ENCODE assay signal across 27 cellular contexts in genomic region chr10:51117794-51118193, GRCh38. TPM values are rescaled to one million over a fixed set of nuclear protein-coding genes. Genes with fewer than 3 reads are reported as not detected.
DNase-seq lines count a peak whose midpoint lies in the region; ATAC-seq and TF ChIP-seq lines count a peak whose summit lies in the region.
"Had no signal": no experiment of that assay in that cellular context is flagged by ENCODE, and none has a peak within 500 bp of the region (broad histone marks: within the 10 kb centered on the region; RNA-seq: fewer than 3 reads in every experiment).

No MANE protein-coding gene starts in this region.

- no peaks in the 10 kb centered on the region for H3K9me3 Mint-ChIP-seq in HFFc6
- H3K9me3 Mint-ChIP-seq: activated naive CD4-positive, alpha-beta T cell treated with anti-CD3 and anti-CD28 coated beads, Interleukin-2, amount 50 U/mL, for 24 hours; IgD-negative memory B cell; neural progenitor cell had no signal

- H3K27me3 Mint-ChIP-seq in HFFc6 (ENCODE audit: insufficient read depth) = no peaks in the 10 kb centered on the region
- H3K27me3 Mint-ChIP-seq: activated naive CD4-positive, alpha-beta T cell treated with anti-CD3 and anti-CD28 coated beads, Interleukin-2, amount 50 U/mL, for 24 hours; IgD-negative memory B cell; progenitor cell of endocrine pancreas; stimulated activated naive B cell treated with anti-CD40 and anti-IgM and Interleukin-4, amounts not matched to agents 10 μg/mL and 1 μg/mL and 100 μg/mL, for 72 hours had no signal

- ATAC-seq in thoracic aorta (ENCODE audit: insufficient number of reproducible peaks, low FRiP score, low read depth) (no peak), HG03460 (IDR thresholded peaks at IDR 0.05; ENCODE audit: unreplicated experiment) (no peak)
- ATAC-seq: HCT116; left lung; stimulated activated naive B cell treated with anti-CD40 and anti-IgM and Interleukin-4, amounts not matched to agents 10 μg/mL and 1 μg/mL and 100 μg/mL, for 72 hours had no signal

- peak overlapping the region; percentile 32 to 47 for H3K27ac ChIP-seq in thoracic aorta
- H3K27ac ChIP-seq: left lung, neural progenitor cell had no signal

- no peak for TF ChIP-seq CTCF in HFFc6 (IDR thresholded peaks at IDR 0.05)
- no peak for TF ChIP-seq CTCF in fibroblast of pulmonary artery (IDR thresholded peaks at IDR 0.05; ENCODE audit: low read length, missing control alignments)
- TF ChIP-seq CTCF in thoracic aorta (IDR thresholded peaks at IDR 0.05) = no peak

- H3K36me3 ChIP-seq in thoracic aorta = no peaks in the 10 kb centered on the region
- H3K36me3 ChIP-seq: left lung, neural progenitor cell had no signal

- DNase-seq in HFFc6 = no peak
- DNase-seq in fibroblast of pulmonary artery (ENCODE audit: low read depth) = peak; percentile 14
- peak; percentile 76 for DNase-seq in myocyte (ENCODE audit: low read depth)
- DNase-seq in thoracic aorta (ENCODE audit: low spot score) = no peak
- DNase-seq in activated CD4-positive, alpha-beta T cell treated with anti-CD3 and anti-CD28 coated beads for 4 hours = no peak
- DNase-seq in NCI-H446 (lab: John Stamatoyannopoulos, UW) = no peak
- DNase-seq: activated CD4-positive, alpha-beta T cell treated with anti-CD3 and anti-CD28 coated beads, Interleukin-2, amount 50 U/mL, for 4 hours; anterior cingulate cortex; central memory CD4-positive, alpha-beta T cell; hippocampal formation; immature natural killer cell; left lung; NCI-H1105 treated with DMSO at 0.1 percent for 48 hours; NCI-H2081 treated with DMSO at 0.1 percent for 48 hours; NCI-H345; NCI-H82; stimulated activated CD4-positive, alpha-beta T cell treated with anti-CD3 and anti-CD28 coated beads, Interleukin-2, amount 100 ng/mL, for 24 hours; stimulated activated naive B cell treated with anti-CD40 and anti-IgM and Interleukin-4, amounts not matched to agents 10 μg/mL and 1 μg/mL and 100 μg/mL, for 72 hours; T1000 had no signal

- H3K9me3 ChIP-seq in thoracic aorta = no peaks in the 10 kb centered on the region
- H3K9me3 ChIP-seq: left lung had no signal

- peak overlapping the region; percentile 49 for H3K27ac Mint-ChIP-seq in HFFc6
- H3K27ac Mint-ChIP-seq: activated naive CD4-positive, alpha-beta T cell treated with anti-CD3 and anti-CD28 coated beads, Interleukin-2, amount 50 U/mL, for 24 hours; IgD-negative memory B cell; immature natural killer cell; neural progenitor cell; progenitor cell of endocrine pancreas; stimulated activated naive B cell treated with anti-CD40 and anti-IgM and Interleukin-4, amounts not matched to agents 10 μg/mL and 1 μg/mL and 100 μg/mL, for 72 hours had no signal

- peaks cover 49% of the 10 kb centered on the region for H3K4me1 Mint-ChIP-seq in HFFc6 (ENCODE audit: low read depth)
- H3K4me1 Mint-ChIP-seq: activated naive CD4-positive, alpha-beta T cell treated with anti-CD3 and anti-CD28 coated beads, Interleukin-2, amount 50 U/mL, for 24 hours; IgD-negative memory B cell; immature natural killer cell had no signal

- H3K4me1 ChIP-seq in thoracic aorta (ENCODE audit: control insufficient read depth in 1 of 2, low read depth in 2 of 2) = peaks cover 14 to 78% of the 10 kb centered on the region in 2 donors
- H3K4me1 ChIP-seq: left lung, neural progenitor cell had no signal

- peaks cover 14% of the 10 kb centered on the region for H3K36me3 Mint-ChIP-seq in HFFc6 (ENCODE audit: low read depth)
- H3K36me3 Mint-ChIP-seq: activated naive CD4-positive, alpha-beta T cell treated with anti-CD3 and anti-CD28 coated beads, Interleukin-2, amount 50 U/mL, for 24 hours; IgD-negative memory B cell; immature natural killer cell; neural progenitor cell; stimulated activated naive B cell treated with anti-CD40 and anti-IgM and Interleukin-4, amounts not matched to agents 10 μg/mL and 1 μg/mL and 100 μg/mL, for 72 hours had no signal

- H3K4me3 ChIP-seq in fibroblast of pulmonary artery (replicated peaks; ENCODE audit: low read depth, low read length) = no peak overlapping the region
- no peak overlapping the region for H3K4me3 ChIP-seq in thoracic aorta
- H3K4me3 ChIP-seq: left lung, neural progenitor cell, smooth muscle cell had no signal

- H3K4me3 Mint-ChIP-seq in HFFc6 = no peak overlapping the region
- H3K4me3 Mint-ChIP-seq: activated naive CD4-positive, alpha-beta T cell treated with anti-CD3 and anti-CD28 coated beads, Interleukin-2, amount 50 U/mL, for 24 hours; IgD-negative memory B cell; immature natural killer cell; neural progenitor cell; stimulated activated naive B cell treated with anti-CD40 and anti-IgM and Interleukin-4, amounts not matched to agents 10 μg/mL and 1 μg/mL and 100 μg/mL, for 72 hours had no signal

- no peaks in the 10 kb centered on the region for H3K27me3 ChIP-seq in thoracic aorta (replicated peaks; ENCODE audit: insufficient read depth)
- H3K27me3 ChIP-seq: left lung, neural progenitor cell had no signal

RNA-seq across cellular contexts. Expression of gene PRKG1, which starts 43.5 kb away (rescaled TPM):
- 10 to 100 TPM in 2 of 6 experiments, 1 to 10 TPM in 4; 9.3 to 10.1 (median 9.8) TPM for total RNA-seq in HFFc6 (2021; fragmentation: NEBNext Ultra II Directional; extraction: Animal tissue kit (Norgen Biotek cat#: 25700))
- total RNA-seq in myocyte (14.8 and 26.7 TPM in 2 replicates), thoracic aorta (100 to 1,000 TPM; 145 to 381 TPM)
- polyA plus RNA-seq in myocyte (2012) = 7.8 TPM
- total RNA-seq: OCI-LY7 had no signal

Comparison
In these comparisons a context has a peak if more than half of its experiments do, and no peak if none do; other contexts are left out.
1. DNase-seq: peak in fibroblast of pulmonary artery (single experiment) and myocyte (single experiment); none in HFFc6 (single experiment), thoracic aorta (single experiment), activated CD4-positive, alpha-beta T cell treated with anti-CD3 and anti-CD28 coated beads for 4 hours (0 of 2) and NCI-H446 (0 of 2).